Comparison of ENCODE assay signal across 21 cellular contexts in the genomic region with DNA sequence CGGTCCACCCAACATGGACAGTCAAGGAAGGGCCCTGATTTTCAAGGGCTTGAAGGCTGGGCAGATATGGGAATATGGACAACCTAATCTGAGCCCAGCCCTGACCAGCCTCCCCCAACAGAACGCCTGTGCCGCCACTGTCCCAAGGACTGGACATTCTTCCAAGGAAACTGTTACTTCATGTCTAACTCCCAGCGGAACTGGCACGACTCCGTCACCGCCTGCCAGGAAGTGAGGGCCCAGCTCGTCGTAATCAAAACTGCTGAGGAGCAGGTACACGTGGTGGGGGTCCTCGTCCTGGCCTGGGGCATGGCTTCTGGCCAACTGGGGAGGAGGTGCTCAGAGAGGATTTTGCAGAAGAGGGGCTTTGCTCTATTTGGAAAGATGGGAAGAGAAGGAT. TPM values are rescaled to one million over a fixed set of nuclear protein-coding genes. Genes with fewer than 3 reads are reported as not detected.
DNase-seq lines count a peak whose midpoint lies in the region; ATAC-seq and TF ChIP-seq lines count a peak whose summit lies in the region.
"Had no signal": no experiment of that assay in that cellular context is flagged by ENCODE, and none has a peak within 500 bp of the region (broad histone marks: within the 10 kb centered on the region; RNA-seq: fewer than 3 reads in every experiment).

No MANE protein-coding gene starts in this region.

- no peaks in the 10 kb centered on the region for H3K36me3 Mint-ChIP-seq in activated T-cell treated with anti-CD3 and anti-CD28 coated beads, Interleukin-2, amount 50 U/mL, for 24 hours (ENCODE audit: low read depth)
- H3K36me3 Mint-ChIP-seq in activated T-cell treated with anti-CD3 and anti-CD28 coated beads, Interleukin-2, amount 50 U/mL, for 4 hours (ENCODE audit: insufficient read depth): no peaks in the 10 kb centered on the region
- H3K36me3 Mint-ChIP-seq in dendritic cell treated with granulocyte-macrophage colony-stimulating factor and Interleukin-4, amounts not matched to agents 40 ng/mL and 50 ng/mL, for 4 days (ENCODE audit: low read depth): no peaks in the 10 kb centered on the region
- no peaks in the 10 kb centered on the region for H3K36me3 Mint-ChIP-seq in effector memory CD8-positive, alpha-beta T cell (ENCODE audit: insufficient read depth)
- H3K36me3 Mint-ChIP-seq: CD8-positive, alpha-beta T cell had no signal

- TF ChIP-seq CTCF in upper lobe of right lung (IDR thresholded peaks at IDR 0.05): no peak

- no peak overlapping the region for H3K27ac Mint-ChIP-seq in activated T-cell treated with anti-CD3 and anti-CD28 coated beads, Interleukin-2, amount 50 U/mL, for 24 hours
- peak overlapping the region; percentile 29 for H3K27ac Mint-ChIP-seq in dendritic cell treated with granulocyte-macrophage colony-stimulating factor and Interleukin-4, amounts not matched to agents 40 ng/mL and 50 ng/mL, for 4 days
- no peak overlapping the region for H3K27ac Mint-ChIP-seq in effector memory CD8-positive, alpha-beta T cell
- H3K27ac Mint-ChIP-seq: B cell; CD4-positive, alpha-beta T cell; CD8-positive, alpha-beta T cell had no signal

- H3K27ac ChIP-seq in upper lobe of right lung: no peak overlapping the region
- H3K27ac ChIP-seq: 22Rv1; A549; BLaER1 treated with 17β-estradiol and CSF1 and Interleukin-3, amounts not matched to agents 10 nM and 100 nM; C4-2B had no signal

- H3K9me3 ChIP-seq in upper lobe of right lung: no peaks in the 10 kb centered on the region
- H3K9me3 ChIP-seq: A549, Caco-2 had no signal

- H3K27me3 Mint-ChIP-seq in activated T-cell treated with anti-CD3 and anti-CD28 coated beads, Interleukin-2, amount 50 U/mL, for 24 hours: peaks cover 55% of the 10 kb centered on the region
- peaks cover 16% of the 10 kb centered on the region for H3K27me3 Mint-ChIP-seq in activated T-cell treated with anti-CD3 and anti-CD28 coated beads, Interleukin-2, amount 50 U/mL, for 4 hours (ENCODE audit: low read depth)
- H3K27me3 Mint-ChIP-seq in dendritic cell treated with granulocyte-macrophage colony-stimulating factor and Interleukin-4, amounts not matched to agents 40 ng/mL and 50 ng/mL, for 4 days: peaks cover 29% of the 10 kb centered on the region
- H3K27me3 Mint-ChIP-seq in effector memory CD8-positive, alpha-beta T cell: peaks cover 13 to 51% of the 10 kb centered on the region in 2 donors

- H3K36me3 ChIP-seq in upper lobe of right lung: no peaks in the 10 kb centered on the region
- H3K36me3 ChIP-seq: BLaER1 treated with 17β-estradiol and CSF1 and Interleukin-3, amounts not matched to agents 10 nM and 100 nM had no signal

- H3K27me3 ChIP-seq in upper lobe of right lung: no peaks in the 10 kb centered on the region

- ATAC-seq in activated T-cell treated with anti-CD3 and anti-CD28 coated beads, Interleukin-2, amount 50 U/mL, for 4 hours: no peak
- ATAC-seq in upper lobe of right lung (no peak), SK-N-SH treated with all-trans-retinoic acid at 6 μM for 48 hours (no peak)
- ATAC-seq in effector memory CD8-positive, alpha-beta T cell (replicated peaks): no peak
- ATAC-seq: A549; CD8-positive, alpha-beta T cell had no signal

- intact Hi-C loops in dendritic cell treated with granulocyte-macrophage colony-stimulating factor and Interleukin-4, amounts not matched to agents 40 ng/mL and 50 ng/mL, for 4 days (cut with micrococcal nuclease): no loop called here
- intact Hi-C loops in upper lobe of right lung (cut with DNase I): no loop called here

- peak; percentile 25 for DNase-seq in activated T-cell treated with anti-CD3 and anti-CD28 coated beads, Interleukin-2, amount 50 U/mL, for 24 hours
- DNase-seq in activated T-cell treated with anti-CD3 and anti-CD28 coated beads, Interleukin-2, amount 50 U/mL, for 4 hours: no peak
- DNase-seq in mesenteric fat pad (ENCODE audit: low spot score): peak; percentile 53
- peak; percentile 34 for DNase-seq in upper lobe of right lung
- no peak for DNase-seq in effector memory CD8-positive, alpha-beta T cell
- DNase-seq in activated CD4-positive, alpha-beta T cell treated with anti-CD3 and anti-CD28 coated beads for 1 hour: no peak
- DNase-seq: AML-193; Caco-2; Calu3; CD4-positive, alpha-beta T cell; CD8-positive, alpha-beta T cell; DMS79 treated with DMSO at 0.1 percent for 48 hours; GF-D8 had no signal

- H3K4me1 ChIP-seq in upper lobe of right lung: no peaks in the 10 kb centered on the region
- H3K4me1 ChIP-seq: A549, Caco-2 had no signal

- H3K4me1 Mint-ChIP-seq in activated T-cell treated with anti-CD3 and anti-CD28 coated beads, Interleukin-2, amount 50 U/mL, for 24 hours (ENCODE audit: low read depth): peaks cover 9% of the 10 kb centered on the region
- peaks cover 10% of the 10 kb centered on the region for H3K4me1 Mint-ChIP-seq in activated T-cell treated with anti-CD3 and anti-CD28 coated beads, Interleukin-2, amount 50 U/mL, for 4 hours (ENCODE audit: low read depth)
- H3K4me1 Mint-ChIP-seq in dendritic cell treated with granulocyte-macrophage colony-stimulating factor and Interleukin-4, amounts not matched to agents 40 ng/mL and 50 ng/mL, for 4 days (ENCODE audit: low read depth): peaks cover 40% of the 10 kb centered on the region
- peaks cover 3% of the 10 kb centered on the region in 2 donors for H3K4me1 Mint-ChIP-seq in effector memory CD8-positive, alpha-beta T cell (ENCODE audit: low read depth in 2 of 2)

- H3K9me3 Mint-ChIP-seq in activated T-cell treated with anti-CD3 and anti-CD28 coated beads, Interleukin-2, amount 50 U/mL, for 24 hours: no peaks in the 10 kb centered on the region
- no peaks in the 10 kb centered on the region for H3K9me3 Mint-ChIP-seq in activated T-cell treated with anti-CD3 and anti-CD28 coated beads, Interleukin-2, amount 50 U/mL, for 4 hours
- no peaks in the 10 kb centered on the region for H3K9me3 Mint-ChIP-seq in dendritic cell treated with granulocyte-macrophage colony-stimulating factor and Interleukin-4, amounts not matched to agents 40 ng/mL and 50 ng/mL, for 4 days
- H3K9me3 Mint-ChIP-seq in effector memory CD8-positive, alpha-beta T cell: no peaks in the 10 kb centered on the region
- H3K9me3 Mint-ChIP-seq: CD4-positive, alpha-beta T cell; CD8-positive, alpha-beta T cell had no signal

- no peak overlapping the region for H3K4me3 Mint-ChIP-seq in activated T-cell treated with anti-CD3 and anti-CD28 coated beads, Interleukin-2, amount 50 U/mL, for 24 hours
- H3K4me3 Mint-ChIP-seq in activated T-cell treated with anti-CD3 and anti-CD28 coated beads, Interleukin-2, amount 50 U/mL, for 4 hours: no peak overlapping the region
- H3K4me3 Mint-ChIP-seq in dendritic cell treated with granulocyte-macrophage colony-stimulating factor and Interleukin-4, amounts not matched to agents 40 ng/mL and 50 ng/mL, for 4 days: no peak overlapping the region
- no peak overlapping the region for H3K4me3 Mint-ChIP-seq in effector memory CD8-positive, alpha-beta T cell
- H3K4me3 Mint-ChIP-seq: B cell; CD4-positive, alpha-beta T cell; CD8-positive, alpha-beta T cell had no signal

- H3K4me3 ChIP-seq in upper lobe of right lung: no peak overlapping the region
- H3K4me3 ChIP-seq: A549; BLaER1 treated with 17β-estradiol and CSF1 and Interleukin-3, amounts not matched to agents 10 nM and 100 nM had no signal

TF ChIP-seq in SK-N-SH treated with all-trans-retinoic acid at 6 μM for 48 hours, 23 proteins besides CTCF, POLR2A, EP300 and RAD21:
- TF ChIP-seq ZC3H10 (CRISPR knock-in tag; IDR thresholded peaks at IDR 0.05) (no peak), SNAI2 (CRISPR knock-in tag; IDR thresholded peaks at IDR 0.05) (no peak)

RNA-seq across cellular contexts. Expression of a gene that starts 3.5 kb away (rescaled TPM):
- not detected for total RNA-seq in activated T-cell treated with anti-CD3 and anti-CD28 coated beads, Interleukin-2, amount 50 U/mL, for 4 hours
- total RNA-seq in mesenteric fat pad: not detected
- total RNA-seq in upper lobe of right lung: 4.8 TPM
- total RNA-seq: Caco-2; Calu3; CD4-positive, alpha-beta T cell; CD8-positive, alpha-beta T cell had no signal

RNA-seq across cellular contexts. Expression of a gene that starts 19.2 kb away (rescaled TPM):
- not detected for total RNA-seq in activated T-cell treated with anti-CD3 and anti-CD28 coated beads, Interleukin-2, amount 50 U/mL, for 4 hours
- total RNA-seq in mesenteric fat pad: 63.5 TPM
- total RNA-seq in upper lobe of right lung: 10.6 TPM
- total RNA-seq: A172; B cell; Caco-2; Calu3; CD4-positive, alpha-beta T cell; CD8-positive, alpha-beta T cell had no signal

RNA-seq across cellular contexts. Expression of a gene that starts 34.6 kb away (rescaled TPM):
- total RNA-seq in activated T-cell treated with anti-CD3 and anti-CD28 coated beads, Interleukin-2, amount 50 U/mL, for 4 hours: not detected
- total RNA-seq in mesenteric fat pad: 10.1 TPM
- total RNA-seq in upper lobe of right lung: 1.4 TPM
- total RNA-seq: A172; B cell; Caco-2; Calu3; CD4-positive, alpha-beta T cell; CD8-positive, alpha-beta T cell had no signal

Comparison
In these comparisons a context has a peak if more than half of its experiments do, and no peak if none do; other contexts are left out.
1. DNase-seq: peak in activated T-cell treated with anti-CD3 and anti-CD28 coated beads, Interleukin-2, amount 50 U/mL, for 24 hours (single experiment), mesenteric fat pad (single experiment) and upper lobe of right lung (single experiment); none in activated T-cell treated with anti-CD3 and anti-CD28 coated beads, Interleukin-2, amount 50 U/mL, for 4 hours (single experiment), effector memory CD8-positive, alpha-beta T cell (0 of 3) and activated CD4-positive, alpha-beta T cell treated with anti-CD3 and anti-CD28 coated beads for 1 hour (single experiment).